In the genomic region with DNA sequence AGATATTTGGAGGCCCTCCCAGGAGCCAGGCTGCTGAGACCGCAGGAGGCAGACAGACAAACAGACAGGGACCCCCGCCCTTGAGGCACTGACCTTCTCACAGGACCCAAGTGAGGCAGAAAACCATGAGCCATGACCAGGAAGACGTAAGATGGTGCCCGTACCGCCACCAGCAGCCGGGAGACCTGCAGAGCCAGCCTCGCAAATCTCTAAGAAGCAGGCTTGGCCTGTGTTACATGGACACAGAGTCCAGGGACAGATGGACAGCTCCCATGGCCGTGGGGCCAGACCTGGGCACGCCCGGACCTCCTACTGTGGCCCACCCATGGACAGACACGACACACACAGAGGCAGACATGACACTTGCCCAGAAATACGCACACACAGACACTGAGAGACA, we compare ENCODE assay signal across 23 cellular contexts. TPM values are rescaled to one million over a fixed set of nuclear protein-coding genes. Genes with fewer than 3 reads are reported as not detected.
DNase-seq lines count a peak whose midpoint lies in the region; ATAC-seq and TF ChIP-seq lines count a peak whose summit lies in the region.
"Had no signal": no experiment of that assay in that cellular context is flagged by ENCODE, and none has a peak within 500 bp of the region (broad histone marks: within the 10 kb centered on the region; RNA-seq: fewer than 3 reads in every experiment).

No MANE protein-coding gene starts in this region.

- no peaks in the 10 kb centered on the region for H3K9me3 ChIP-seq in sigmoid colon
- H3K9me3 ChIP-seq: SJSA1 had no signal

- no peak for TF ChIP-seq POLR2A in sigmoid colon (IDR thresholded peaks at IDR 0.05)

- H3K27me3 Mint-ChIP-seq in CD14-positive monocyte (ENCODE audit: low read depth in 3 of 3) = peaks cover 5 to 16% (median 12%) of the 10 kb centered on the region in 3 donors
- H3K27me3 Mint-ChIP-seq: CD4-positive, alpha-beta T cell had no signal

- H3K4me3 ChIP-seq in sigmoid colon = no peak overlapping the region
- H3K4me3 ChIP-seq: GM23248, SJSA1 had no signal

- H3K27me3 ChIP-seq in sigmoid colon = no peaks in the 10 kb centered on the region
- H3K27me3 ChIP-seq: SJSA1 had no signal

- no peaks in the 10 kb centered on the region for H3K36me3 ChIP-seq in sigmoid colon
- H3K36me3 ChIP-seq: SJSA1 had no signal

- peaks cover 18% of the 10 kb centered on the region for H3K4me1 Mint-ChIP-seq in CD14-positive monocyte

- no peak overlapping the region for H3K27ac ChIP-seq in sigmoid colon
- H3K27ac ChIP-seq: GM23248, SJSA1 had no signal

- TF ChIP-seq RAD21 in Ishikawa (IDR thresholded peaks at IDR 0.05; ENCODE audit: low read depth) = no peak

- no peak overlapping the region for H3K4me3 Mint-ChIP-seq in CD14-positive monocyte
- H3K4me3 Mint-ChIP-seq: CD4-positive, alpha-beta T cell; IgD-negative memory B cell had no signal

- no peak overlapping the region for H3K27ac Mint-ChIP-seq in CD14-positive monocyte
- H3K27ac Mint-ChIP-seq: CD4-positive, alpha-beta T cell; IgD-negative memory B cell had no signal

- H3K36me3 Mint-ChIP-seq in CD14-positive monocyte = peaks cover 2 to 5% of the 10 kb centered on the region in 2 donors
- H3K36me3 Mint-ChIP-seq: IgD-negative memory B cell had no signal

- TF ChIP-seq EP300 in Ishikawa (IDR thresholded peaks at IDR 0.05; ENCODE audit: borderline replicate concordance) = no peak
- no peak for TF ChIP-seq EP300 in sigmoid colon (IDR thresholded peaks at IDR 0.05)

- ATAC-seq in left lobe of liver = no peak
- ATAC-seq in HG02870 (IDR thresholded peaks at IDR 0.05; ENCODE audit: unreplicated experiment) = no peak
- no peak for ATAC-seq in GM21367 (IDR thresholded peaks at IDR 0.05; ENCODE audit: unreplicated experiment)
- ATAC-seq: Right ventricle myocardium inferior had no signal

- 62 to 72% methylated on average over 12 of the region's 12 CpGs for WGBS in sigmoid colon, 2 donors

- peak; percentile 10 for DNase-seq in CD14-positive monocyte (ENCODE audit: low spot score)
- DNase-seq in left lobe of liver (ENCODE audit: low spot score) = peak; percentile 36
- DNase-seq in sigmoid colon = peak; percentile 55
- no peak for DNase-seq in NCI-H2029 (lab: John Stamatoyannopoulos, UW)
- DNase-seq: CD4-positive, alpha-beta T cell; COR-L47; DMS 273 treated with DMSO at 0.1 percent for 48 hours; DMS79 treated with DMSO at 0.1 percent for 48 hours; GM23248; HCEC 1CT; Karpas-422; MV-4-11; NCI-H1105 treated with DMSO at 0.1 percent for 48 hours; NCI-H2081; NCI-H446; NCI-H526 had no signal

- intact Hi-C loops in CD14-positive monocyte (cut with micrococcal nuclease) (no loop called here), sigmoid colon (cut with DNase I) (no loop called here)

- H3K9me3 Mint-ChIP-seq in CD14-positive monocyte = peaks cover 1 to 13% (median 6%) of the 10 kb centered on the region in 7 donors
- H3K9me3 Mint-ChIP-seq: IgD-negative memory B cell had no signal

- no peak for TF ChIP-seq CTCF in CD14-positive monocyte (IDR thresholded peaks at IDR 0.05)
- TF ChIP-seq CTCF in sigmoid colon (IDR thresholded peaks at IDR 0.05) = no peak

- H3K4me1 ChIP-seq in sigmoid colon = peaks cover 0 to 26% (median 20%) of the 10 kb centered on the region in 4 donors

TF ChIP-seq in Ishikawa, 13 proteins besides CTCF, POLR2A, EP300 and RAD21:
- TF ChIP-seq, protein P1, sequence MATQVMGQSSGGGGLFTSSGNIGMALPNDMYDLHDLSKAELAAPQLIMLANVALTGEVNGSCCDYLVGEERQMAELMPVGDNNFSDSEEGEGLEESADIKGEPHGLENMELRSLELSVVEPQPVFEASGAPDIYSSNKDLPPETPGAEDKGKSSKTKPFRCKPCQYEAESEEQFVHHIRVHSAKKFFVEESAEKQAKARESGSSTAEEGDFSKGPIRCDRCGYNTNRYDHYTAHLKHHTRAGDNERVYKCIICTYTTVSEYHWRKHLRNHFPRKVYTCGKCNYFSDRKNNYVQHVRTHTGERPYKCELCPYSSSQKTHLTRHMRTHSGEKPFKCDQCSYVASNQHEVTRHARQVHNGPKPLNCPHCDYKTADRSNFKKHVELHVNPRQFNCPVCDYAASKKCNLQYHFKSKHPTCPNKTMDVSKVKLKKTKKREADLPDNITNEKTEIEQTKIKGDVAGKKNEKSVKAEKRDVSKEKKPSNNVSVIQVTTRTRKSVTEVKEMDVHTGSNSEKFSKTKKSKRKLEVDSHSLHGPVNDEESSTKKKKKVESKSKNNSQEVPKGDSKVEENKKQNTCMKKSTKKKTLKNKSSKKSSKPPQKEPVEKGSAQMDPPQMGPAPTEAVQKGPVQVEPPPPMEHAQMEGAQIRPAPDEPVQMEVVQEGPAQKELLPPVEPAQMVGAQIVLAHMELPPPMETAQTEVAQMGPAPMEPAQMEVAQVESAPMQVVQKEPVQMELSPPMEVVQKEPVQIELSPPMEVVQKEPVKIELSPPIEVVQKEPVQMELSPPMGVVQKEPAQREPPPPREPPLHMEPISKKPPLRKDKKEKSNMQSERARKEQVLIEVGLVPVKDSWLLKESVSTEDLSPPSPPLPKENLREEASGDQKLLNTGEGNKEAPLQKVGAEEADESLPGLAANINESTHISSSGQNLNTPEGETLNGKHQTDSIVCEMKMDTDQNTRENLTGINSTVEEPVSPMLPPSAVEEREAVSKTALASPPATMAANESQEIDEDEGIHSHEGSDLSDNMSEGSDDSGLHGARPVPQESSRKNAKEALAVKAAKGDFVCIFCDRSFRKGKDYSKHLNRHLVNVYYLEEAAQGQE (IDR thresholded peaks at IDR 0.05; ENCODE audit: low read depth) = peak; percentile 28; the same call in 1 of the 2 replicates
- TF ChIP-seq, protein P2, sequence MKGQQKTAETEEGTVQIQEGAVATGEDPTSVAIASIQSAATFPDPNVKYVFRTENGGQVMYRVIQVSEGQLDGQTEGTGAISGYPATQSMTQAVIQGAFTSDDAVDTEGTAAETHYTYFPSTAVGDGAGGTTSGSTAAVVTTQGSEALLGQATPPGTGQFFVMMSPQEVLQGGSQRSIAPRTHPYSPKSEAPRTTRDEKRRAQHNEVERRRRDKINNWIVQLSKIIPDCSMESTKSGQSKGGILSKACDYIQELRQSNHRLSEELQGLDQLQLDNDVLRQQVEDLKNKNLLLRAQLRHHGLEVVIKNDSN (IDR thresholded peaks at IDR 0.05) = no peak
- TF ChIP-seq EGR1 (IDR thresholded peaks at IDR 0.05) (no peak), CEBPB (IDR thresholded peaks at IDR 0.05) (no peak), NFIC (IDR thresholded peaks at IDR 0.05) (no peak)
- TF ChIP-seq, protein P3, sequence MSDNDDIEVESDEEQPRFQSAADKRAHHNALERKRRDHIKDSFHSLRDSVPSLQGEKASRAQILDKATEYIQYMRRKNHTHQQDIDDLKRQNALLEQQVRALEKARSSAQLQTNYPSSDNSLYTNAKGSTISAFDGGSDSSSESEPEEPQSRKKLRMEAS (IDR thresholded peaks at IDR 0.05) = no peak

RNA-seq across cellular contexts. Expression of a gene that starts 30.7 kb away (rescaled TPM):
- 10 to 100 TPM; 67.9 to 71.7 TPM for polyA plus RNA-seq in CD14-positive monocyte
- total RNA-seq in left lobe of liver = 128 TPM
- 10 to 100 TPM; 25.0 to 39.1 (median 36.0) TPM for total RNA-seq in sigmoid colon
- 10 to 100 TPM; 27.0 to 41.2 (median 36.9) TPM for polyA plus RNA-seq in sigmoid colon

RNA-seq across cellular contexts. Expression of a gene that starts 49.6 kb away (rescaled TPM):
- polyA plus RNA-seq in CD14-positive monocyte = not detected
- total RNA-seq in left lobe of liver = 0.18 TPM
- 1 to 10 TPM; 1.8 to 3.2 (median 2.4) TPM for total RNA-seq in sigmoid colon
- 1 to 10 TPM in 1 of 3 donors, not detected in 2; 1.7 TPM for polyA plus RNA-seq in sigmoid colon
- total RNA-seq: M059J had no signal
- polyA plus RNA-seq: GM23248, IgD-negative memory B cell had no signal
